16 cellular contexts compared by ENCODE assay signal in the genomic region with DNA sequence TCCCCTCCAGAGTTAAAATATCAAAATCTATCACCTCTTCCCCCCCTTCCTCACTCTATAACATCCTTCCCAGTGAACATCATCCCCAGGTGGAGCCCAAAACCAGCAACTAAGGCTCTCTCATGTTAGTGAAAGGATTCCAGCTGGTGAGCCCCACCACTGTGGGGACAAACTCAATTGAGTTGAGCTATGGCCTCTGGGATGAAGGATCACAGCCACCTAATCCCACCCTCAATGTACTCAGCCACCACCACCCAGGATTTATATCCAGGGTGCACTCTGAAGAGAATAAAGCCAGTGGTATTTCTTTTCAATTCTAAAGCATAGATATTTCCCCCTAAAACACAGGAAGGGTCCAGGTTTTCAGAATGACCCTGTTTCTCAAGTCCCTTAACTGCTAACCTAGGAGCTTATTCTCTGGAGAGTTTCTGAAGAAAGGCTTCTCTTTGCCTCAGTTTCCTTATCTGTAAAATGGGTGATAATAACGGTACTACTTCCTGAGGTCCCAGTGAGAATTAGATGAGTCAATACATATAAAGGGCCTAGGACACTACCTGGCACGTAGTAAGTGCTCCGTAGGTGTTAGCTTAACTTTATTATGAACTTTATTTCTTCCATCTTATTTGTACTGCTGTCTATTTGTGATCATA. TPM values are rescaled to one million over a fixed set of nuclear protein-coding genes. Genes with fewer than 3 reads are reported as not detected.
A peak's percentile ranks its signal among the peaks of the same experiment; 100 is the strongest.
DNase-seq lines count a peak whose midpoint lies in the region; ATAC-seq, FAIRE-seq and TF ChIP-seq lines count a peak whose summit lies in the region.
"Had no signal": no experiment of that assay in that cellular context is flagged by ENCODE, and none has a peak within 500 bp of the region (broad histone marks: within the 10 kb centered on the region; RNA-seq: fewer than 3 reads in every experiment).

No MANE protein-coding gene starts in this region.

- no peak overlapping the region for H2AK5ac ChIP-seq in H1 (ENCODE audit: low read depth, low read length)

- no peak overlapping the region for H4K8ac ChIP-seq in H1 (ENCODE audit: extremely low read depth, insufficient read depth, low read length)

- TF ChIP-seq EP300 in H1 (IDR thresholded peaks at IDR 0.05; ENCODE audit: borderline replicate concordance in 1 of 2, low read depth in 2 of 2, low read length in 2 of 2): no peak

- H2BK20ac ChIP-seq in H1 (ENCODE audit: low read length): no peak overlapping the region

- POLR2A ChIA-PET in H1 (lab: Charles Lee; ENCODE audit: partially characterized antibody): interaction anchor here (1.3 to 8.5 kb wide), 6 partner anchors 11 to 168 kb away, joined by 3 to 278 read pairs (median 14); a partner anchor contains a TSS

- H3K4me3 ChIP-seq in right cardiac atrium (ENCODE audit: low read length) (peak overlapping the region; percentile 95), NT2/D1 (ENCODE audit: insufficient read length, low read depth) (no peak overlapping the region), H1 (ENCODE audit: extremely low read depth in 1 of 4, insufficient read depth in 2 of 4, low read depth in 3 of 4, low read length in 4 of 4) (peak overlapping the region in 1 of 4 experiments; percentile 86; a peak in 1 of 8 replicates)

- no peak for ATAC-seq in right cardiac atrium
- ATAC-seq in left ventricle myocardium superior: no peak
- ATAC-seq: stimulated activated effector memory CD8-positive, alpha-beta T cell treated with anti-CD3 and anti-CD28 coated beads, Interleukin-12 subunit alpha, Interleukin-12 subunit beta, amount 100 ng/mL, for 72 hours had no signal

- 0 out of 4 replicates have a peak, but pooled peaks cover 0 to 4% of the 10 kb centered on the region in 2 experiments for H3K79me2 ChIP-seq in H1 (ENCODE audit: control insufficient read depth in 1 of 2, insufficient read depth in 2 of 2, low read length in 2 of 2)

- no peak for FAIRE-seq in H1 (lab: Jason Lieb, UNC)

- CTCF ChIA-PET in H1 (lab: Charles Lee; ENCODE audit: partially characterized antibody): no interaction called here

- H3K4me2 ChIP-seq in H1 (ENCODE audit: insufficient read depth in 1 of 2, low read depth in 2 of 2, low read length in 2 of 2): no peak overlapping the region; a peak in 1 of 4 replicates

- H3K18ac ChIP-seq in H1 (ENCODE audit: extremely low read depth, low read length): no peak overlapping the region

- 77% methylated on average over 3 of the region's 3 CpGs for WGBS in right cardiac atrium
- WGBS in H1 (ENCODE audit: extremely low coverage in 1 of 2, insufficient coverage in 1 of 2, insufficient read length in 1 of 2, insufficient replicate concordance in 2 of 2, low coverage in 1 of 2, low lambda C conversion rate in 2 of 2, missing lambda C conversion rate in 1 of 2), 2 experiments: 94% methylated on average over 3 of the region's 3 CpGs; no CpG with 5 or more reads in 1 of the 2 experiments

- H3K9ac ChIP-seq in NT2/D1 (ENCODE audit: insufficient read length, low read depth): peak overlapping the region; percentile 90
- H3K9ac ChIP-seq in H1 (replicated peaks in 1 of 4; ENCODE audit: extremely low read depth in 1 of 4, low read depth in 3 of 4, low read length in 3 of 4): no peak overlapping the region

- H3K79me1 ChIP-seq in H1 (ENCODE audit: low read depth, low read length): peaks cover 3% of the 10 kb centered on the region; the same call in 1 of the 2 replicates

- TF ChIP-seq POLR2A in H1 (IDR thresholded peaks at IDR 0.05; ENCODE audit: control extremely low read depth in 1 of 2, low read depth in 2 of 2, low read length in 2 of 2): peak in 1 of 2 experiments; percentile 50; a peak in 2 of 3 replicates

- no peak overlapping the region for H2BK120ac ChIP-seq in H1 (replicated peaks; ENCODE audit: low read depth, low read length)

- peaks cover 17% of the 10 kb centered on the region for H3K23me2 ChIP-seq in H1 (ENCODE audit: low read depth, low read length)

- H3K23ac ChIP-seq in H1 (ENCODE audit: insufficient read length): no peak overlapping the region

- H3K14ac ChIP-seq in H1 (ENCODE audit: insufficient read length): no peak overlapping the region

- H2BK15ac ChIP-seq in H1 (ENCODE audit: low read length): no peak overlapping the region

- H4K91ac ChIP-seq in H1 (replicated peaks; ENCODE audit: insufficient read length, low read length): no peak overlapping the region

- no peak for TF ChIP-seq RAD21 in H1 (IDR thresholded peaks at IDR 0.05 in 1 of 2, conservative IDR thresholded peaks at IDR 0.05 in 1 of 2; ENCODE audit: low read depth in 2 of 2, low read length in 2 of 2)

- intact Hi-C loops in right cardiac atrium (cut with DNase I) (no loop called here), left ventricle myocardium superior (cut with micrococcal nuclease) (no loop called here)

- H3K4me1 ChIP-seq in right cardiac atrium (ENCODE audit: control insufficient read depth, insufficient read depth, low read length) (peaks cover under 1% of the 10 kb centered on the region), NT2/D1 (ENCODE audit: insufficient read depth, insufficient read length) (no peaks in the 10 kb centered on the region), H1 (replicated peaks in 1 of 4; ENCODE audit: control insufficient read depth in 3 of 4, insufficient read depth in 4 of 4, low read length in 3 of 4) (peaks cover 0 to 5% (median 0%) of the 10 kb centered on the region in 4 experiments; a peak in 4 of 7 replicates)
- H3K4me1 ChIP-seq: prostate gland had no signal

- no peak overlapping the region for H2AFZ ChIP-seq in H1 (ENCODE audit: low read length)

- H3K27ac ChIP-seq in right cardiac atrium (ENCODE audit: low read length) (no peak overlapping the region), H1 (ENCODE audit: low read depth, low read length) (no peak overlapping the region)
- H3K27ac ChIP-seq: RWPE1 had no signal

- H4K20me1 ChIP-seq in H1 (replicated peaks in 1 of 2; ENCODE audit: control insufficient read depth in 1 of 2, insufficient read depth in 2 of 2, low read length in 2 of 2): no peaks in the 10 kb centered on the region

- DNase-seq in right cardiac atrium (no peak), left ventricle myocardium superior (no peak), NT2/D1 (ENCODE audit: low read depth, low spot score) (no peak), H1 (ENCODE audit: low read depth in 1 of 2, low spot score in 2 of 2) (no peak), cerebellar cortex (ENCODE audit: low spot score) (no peak), SW480 (ENCODE audit: low spot score) (no peak), HK-2 (ENCODE audit: unreplicated experiment) (no peak), NCI-H1105 treated with DMSO at 0.1 percent for 48 hours (lab: John Stamatoyannopoulos, UW) (no peak)
- DNase-seq: anterior cingulate cortex; CD4-positive, alpha-beta memory T cell; immature natural killer cell; MV-4-11; stimulated activated CD4-positive, alpha-beta T cell treated with anti-CD3 and anti-CD28 coated beads, Interleukin-2, amount 100 ng/mL, for 48 hours had no signal

- H2BK12ac ChIP-seq in H1 (ENCODE audit: low read depth, low read length): no peak overlapping the region

- H3K9me3 ChIP-seq in right cardiac atrium (ENCODE audit: control insufficient read depth, low read length) (no peaks in the 10 kb centered on the region), NT2/D1 (ENCODE audit: insufficient read depth, low read length) (no peaks in the 10 kb centered on the region), H1 (ENCODE audit: insufficient read depth in 2 of 2, low read depth in 1 of 2, low read length in 1 of 2) (no peaks in the 10 kb centered on the region)
- H3K9me3 ChIP-seq: prostate gland had no signal

- H3K27me3 ChIP-seq in right cardiac atrium (ENCODE audit: control insufficient read depth, insufficient read depth) (no peaks in the 10 kb centered on the region), NT2/D1 (ENCODE audit: insufficient read depth, insufficient read length) (no peaks in the 10 kb centered on the region), H1 (replicated peaks in 1 of 4; ENCODE audit: control insufficient read depth in 3 of 4, extremely low read depth in 1 of 4, insufficient read depth in 3 of 4, low read length in 3 of 4) (no peaks in the 10 kb centered on the region)

- no peak overlapping the region for H2BK5ac ChIP-seq in H1 (ENCODE audit: low read depth, low read length)

- TF ChIP-seq CTCF in H1 (IDR thresholded peaks at IDR 0.05; ENCODE audit: control extremely low read depth in 1 of 3, insufficient read depth in 1 of 3, low read depth in 1 of 3, low read length in 3 of 3): no peak

- H3K4ac ChIP-seq in H1 (replicated peaks; ENCODE audit: insufficient read length, low read depth, low read length): no peak overlapping the region

- no peak overlapping the region for H3K56ac ChIP-seq in H1 (replicated peaks; ENCODE audit: insufficient read length, low read depth, low read length)

- no peaks in the 10 kb centered on the region for H3K36me3 ChIP-seq in NT2/D1 (ENCODE audit: insufficient read depth, insufficient read length, low read length)
- H3K36me3 ChIP-seq in H1 (ENCODE audit: control insufficient read depth in 2 of 4, insufficient read depth in 4 of 4, low read length in 3 of 4): no peaks in the 10 kb centered on the region
- H3K36me3 ChIP-seq: prostate gland had no signal

- no peak overlapping the region for H4K5ac ChIP-seq in H1 (ENCODE audit: insufficient read length, low read depth, low read length)

RNA-seq across cellular contexts. Expression of a gene that starts 15.6 kb away (rescaled TPM):
- total RNA-seq in right cardiac atrium: 10 to 100 TPM; 13.0 to 23.8 (median 19.4) TPM
- 40.2 TPM for polyA plus RNA-seq in right cardiac atrium
- 16.7 TPM for total RNA-seq in left ventricle myocardium superior
- total RNA-seq in H1 (2021; fragmentation: NEBNext Ultra II Directional; extraction: Animal tissue kit (Norgen Biotek cat#: 25700)): 8.1 and 13.1 TPM in 2 replicates
- polyA plus RNA-seq in H1 (2011; rRNA removed): 15.4 and 24.6 TPM in 2 replicates
- polyA plus RNA-seq in H1 (2011; cell fraction: cytosol; rRNA removed): 21.2 TPM
- polyA plus RNA-seq in H1 (2011; cell fraction: nucleus; rRNA removed): 18.4 TPM
- polyA plus RNA-seq in H1 (2012, experiment 1 of 2): 12.6 to 15.9 TPM (median 15.0 TPM) in 4 replicates
- polyA plus RNA-seq in H1 (2012, experiment 2 of 2): 19.4 TPM
- 9.5 TPM for polyA plus RNA-seq in H1 (2013, experiment 1 of 2)
- 9.5 TPM for polyA plus RNA-seq in H1 (2013, experiment 2 of 2)
- 1.9 and 2.5 TPM in 2 replicates for polyA minus RNA-seq in H1 (2011; rRNA and poly(A)+ RNA removed)
- 4.9 TPM for polyA minus RNA-seq in H1 (2011; cell fraction: cytosol; rRNA and poly(A)+ RNA removed)
- polyA minus RNA-seq in H1 (2011; cell fraction: nucleus; rRNA and poly(A)+ RNA removed): 13.0 TPM

RNA-seq across cellular contexts. Expression of a gene that starts 33.9 kb away (rescaled TPM):
- 1 to 10 TPM; 1.2 to 2.8 (median 1.6) TPM for total RNA-seq in right cardiac atrium
- 1.0 TPM for polyA plus RNA-seq in right cardiac atrium
- total RNA-seq in left ventricle myocardium superior: 0.22 TPM
- 51.8 and 52.9 TPM in 2 replicates for total RNA-seq in H1 (2021; fragmentation: NEBNext Ultra II Directional; extraction: Animal tissue kit (Norgen Biotek cat#: 25700))
- polyA plus RNA-seq in H1 (2011; rRNA removed): 41.8 and 49.0 TPM in 2 replicates
- polyA plus RNA-seq in H1 (2011; cell fraction: cytosol; rRNA removed): 47.9 TPM
- polyA plus RNA-seq in H1 (2011; cell fraction: nucleus; rRNA removed): 54.4 TPM
- polyA plus RNA-seq in H1 (2012, experiment 1 of 2): 53.0 to 56.0 TPM (median 54.0 TPM) in 4 replicates
- polyA plus RNA-seq in H1 (2012, experiment 2 of 2): 56.3 TPM
- polyA plus RNA-seq in H1 (2013, experiment 1 of 2): 69.4 TPM
- polyA plus RNA-seq in H1 (2013, experiment 2 of 2): 74.0 TPM
- 93.1 and 99.8 TPM in 2 replicates for polyA minus RNA-seq in H1 (2011; rRNA and poly(A)+ RNA removed)
- polyA minus RNA-seq in H1 (2011; cell fraction: cytosol; rRNA and poly(A)+ RNA removed): 34.9 TPM
- polyA minus RNA-seq in H1 (2011; cell fraction: nucleus; rRNA and poly(A)+ RNA removed): 23.6 TPM

RNA-seq across cellular contexts. Expression of a gene that starts 43.9 kb away (rescaled TPM):
- total RNA-seq in right cardiac atrium (10 to 100 TPM; 26.1 to 30.8 (median 29.5) TPM), left ventricle myocardium superior (27.4 TPM)
- polyA plus RNA-seq in right cardiac atrium (17.8 TPM), H1 (2011; rRNA removed) (81.1 and 114 TPM in 2 replicates)
- total RNA-seq in H1 (2021; fragmentation: NEBNext Ultra II Directional; extraction: Animal tissue kit (Norgen Biotek cat#: 25700)): 119 and 122 TPM in 2 replicates
- polyA plus RNA-seq in H1 (2011; cell fraction: cytosol; rRNA removed): 29.8 TPM
- 46.9 TPM for polyA plus RNA-seq in H1 (2011; cell fraction: nucleus; rRNA removed)
- polyA plus RNA-seq in H1 (2012, experiment 1 of 2): 88.9 to 125 TPM (median 103 TPM) in 4 replicates
- 140 TPM for polyA plus RNA-seq in H1 (2012, experiment 2 of 2)
- 98.2 TPM for polyA plus RNA-seq in H1 (2013, experiment 1 of 2)
- 100 TPM for polyA plus RNA-seq in H1 (2013, experiment 2 of 2)
- polyA minus RNA-seq in H1 (2011; rRNA and poly(A)+ RNA removed): 43.8 and 64.2 TPM in 2 replicates
- 42.7 TPM for polyA minus RNA-seq in H1 (2011; cell fraction: cytosol; rRNA and poly(A)+ RNA removed)
- 32.3 TPM for polyA minus RNA-seq in H1 (2011; cell fraction: nucleus; rRNA and poly(A)+ RNA removed)

RNA-seq across cellular contexts. Expression of a gene that starts 53.0 kb away (rescaled TPM):
- total RNA-seq in right cardiac atrium (10 to 100 TPM in 1 of 4 donors, 1 to 10 TPM in 3; 7.1 to 14.9 (median 9.1) TPM), left ventricle myocardium superior (2.5 TPM)
- polyA plus RNA-seq in right cardiac atrium (3.1 TPM), H1 (2011; rRNA removed) (3.3 and 3.7 TPM in 2 replicates)
- total RNA-seq in H1 (2021; fragmentation: NEBNext Ultra II Directional; extraction: Animal tissue kit (Norgen Biotek cat#: 25700)): 3.5 and 4.8 TPM in 2 replicates
- polyA plus RNA-seq in H1 (2011; cell fraction: cytosol; rRNA removed): 3.5 TPM
- polyA plus RNA-seq in H1 (2011; cell fraction: nucleus; rRNA removed): 23.8 TPM
- polyA plus RNA-seq in H1 (2012, experiment 1 of 2): 2.4 to 3.6 TPM (median 3.1 TPM) in 4 replicates
- 1.0 TPM for polyA plus RNA-seq in H1 (2012, experiment 2 of 2)
- 2.4 TPM for polyA plus RNA-seq in H1 (2013, experiment 1 of 2)
- polyA plus RNA-seq in H1 (2013, experiment 2 of 2): 2.1 TPM
- 5.3 and 6.1 TPM in 2 replicates for polyA minus RNA-seq in H1 (2011; rRNA and poly(A)+ RNA removed)
- polyA minus RNA-seq in H1 (2011; cell fraction: cytosol; rRNA and poly(A)+ RNA removed): 3.5 TPM
- 7.6 TPM for polyA minus RNA-seq in H1 (2011; cell fraction: nucleus; rRNA and poly(A)+ RNA removed)

Comparison
In these comparisons a context has a peak if more than half of its experiments do, and no peak if none do; other contexts are left out.
1. RNA of a gene that starts 33.9 kb away (total RNA-seq): 51.8 to 52.9 TPM in H1; 1.2 to 2.8 TPM in right cardiac atrium and 0.22 TPM in left ventricle myocardium superior (single experiment); every median in the first group is over 10 times any median in the second.